In the genomic region with DNA sequence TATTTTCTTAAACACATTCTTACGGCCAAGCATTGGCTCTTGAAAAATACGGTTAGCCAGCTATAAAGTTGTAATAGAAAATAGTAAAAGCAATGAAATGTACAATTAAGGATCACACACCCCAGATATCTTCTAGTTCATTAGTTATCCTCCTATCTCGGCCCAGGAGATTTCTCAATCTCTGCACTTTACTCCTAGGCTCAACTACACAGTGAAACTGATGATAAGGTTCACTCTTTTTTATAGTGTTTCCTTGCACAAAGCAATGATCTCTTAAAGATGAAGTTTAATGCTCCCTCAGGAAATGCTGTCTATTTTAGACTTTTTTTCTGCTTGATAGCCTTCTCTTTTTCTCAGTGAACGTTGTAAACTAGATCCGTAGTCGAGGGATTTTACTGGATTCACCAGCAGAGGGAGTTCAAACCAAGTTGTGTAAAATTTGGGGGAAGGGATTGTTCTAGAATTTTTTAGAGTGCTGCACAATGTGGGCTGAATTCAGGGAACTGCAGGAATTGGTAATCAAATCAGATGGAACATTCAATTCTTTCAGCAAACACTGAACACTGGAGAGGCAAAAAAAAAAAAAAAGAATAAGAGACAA, we compare ENCODE assay signal across 9 cellular contexts.
A peak's percentile ranks its signal among the peaks of the same experiment; 100 is the strongest.
DNase-seq lines count a peak whose midpoint lies in the region; ATAC-seq, FAIRE-seq and TF ChIP-seq lines count a peak whose summit lies in the region.
"Had no signal": no experiment of that assay in that cellular context is flagged by ENCODE, and none has a peak within 500 bp of the region (broad histone marks: within the 10 kb centered on the region; RNA-seq: fewer than 3 reads in every experiment).

No MANE protein-coding gene starts in this region.

- no peaks in the 10 kb centered on the region for H4K20me1 ChIP-seq in IMR-90 (ENCODE audit: insufficient read depth, low read length)

- no peak overlapping the region for H2AK5ac ChIP-seq in IMR-90 (ENCODE audit: low read depth, low read length)

- H3K27me3 Mint-ChIP-seq in CD4-positive, alpha-beta T cell: no peaks in the 10 kb centered on the region

- no peak overlapping the region for H3K18ac ChIP-seq in IMR-90 (ENCODE audit: low read depth, low read length)

- no peaks in the 10 kb centered on the region for H3K4me1 ChIP-seq in IMR-90 (ENCODE audit: control insufficient read depth, insufficient read depth, low read length)
- no peaks in the 10 kb centered on the region for H3K4me1 ChIP-seq in adipocyte (ENCODE audit: control insufficient read depth, insufficient read depth, low read length)

- H2BK120ac ChIP-seq in IMR-90 (ENCODE audit: low read depth, low read length): no peak overlapping the region

- no peak overlapping the region for H3K56ac ChIP-seq in IMR-90 (ENCODE audit: extremely low read depth, insufficient read depth, low read length)

- H3K27me3 ChIP-seq in IMR-90 (ENCODE audit: control insufficient read depth, insufficient read depth, low read length): no peaks in the 10 kb centered on the region
- H3K27me3 ChIP-seq in adipocyte (replicated peaks; ENCODE audit: control insufficient read depth, insufficient read depth, low read length): no peaks in the 10 kb centered on the region
- H3K27me3 ChIP-seq in CD4-positive, alpha-beta T cell (ENCODE audit: control insufficient read depth, insufficient read depth, low read length): no peaks in the 10 kb centered on the region

- H3K9me3 ChIP-seq in IMR-90 (ENCODE audit: control insufficient read depth, insufficient read depth, low read length) (no peaks in the 10 kb centered on the region), adipocyte (ENCODE audit: control insufficient read depth, low read length) (no peaks in the 10 kb centered on the region)
- no peaks in the 10 kb centered on the region for H3K9me3 ChIP-seq in CD4-positive, alpha-beta T cell (ENCODE audit: control insufficient read depth, low read length)

- TF ChIP-seq POLR2A in IMR-90 (IDR thresholded peaks at IDR 0.05; ENCODE audit: low read depth, low read length) (no peak), H54 (IDR thresholded peaks at IDR 0.05; ENCODE audit: low read depth, low read length) (no peak), GM18505 (IDR thresholded peaks at IDR 0.05; ENCODE audit: borderline replicate concordance, extremely low read depth, insufficient read depth, insufficient read length) (no peak)

- H2BK15ac ChIP-seq in IMR-90 (ENCODE audit: low read depth, low read length): no peak overlapping the region

- in situ Hi-C loops in IMR-90 (cut with MboI; ENCODE audit: low sequenced_read_pairs): no loop called here

- dilution Hi-C loops in IMR-90 (cut with HindIII; ENCODE audit: low sequenced_read_pairs, unreplicated experiment): no loop called here

- no peaks in the 10 kb centered on the region for H3K79me1 ChIP-seq in IMR-90 (ENCODE audit: low read depth in 1 of 2, low read length in 2 of 2)

- H2AFZ ChIP-seq in IMR-90 (replicated peaks; ENCODE audit: low read length, poor library complexity): no peak overlapping the region

- TF ChIP-seq RAD21 in IMR-90 (IDR thresholded peaks at IDR 0.05; ENCODE audit: low read length): peak; percentile 26; the same call in 1 of the 2 replicates

- CTCF ChIA-PET in IMR-90 (lab: Yijun Ruan, JAX) (no interaction called here), HEK293T (lab: Yijun Ruan, JAX) (no interaction called here)
- CTCF ChIA-PET in CD4-positive, alpha-beta T cell (lab: Charles Lee): no interaction called here

- H3K4ac ChIP-seq in IMR-90 (ENCODE audit: low read depth, low read length): no peak overlapping the region

- no peak overlapping the region for H2BK5ac ChIP-seq in IMR-90 (ENCODE audit: low read depth, low read length, poor library complexity, severe bottlenecking)

- intact Hi-C loops in IMR-90 (cut with micrococcal nuclease): no loop called here
- intact Hi-C loops in CD4-positive, alpha-beta T cell (cut with DNase I, micrococcal nuclease): no loop called here

- no peak overlapping the region for H4K91ac ChIP-seq in IMR-90 (ENCODE audit: insufficient read depth, low read depth, low read length)

- no peak overlapping the region for H3K23ac ChIP-seq in IMR-90 (ENCODE audit: low read depth, low read length)

- no peak overlapping the region for H3K4me2 ChIP-seq in IMR-90 (ENCODE audit: low read depth, low read length)

- DNase-seq in COR-L47 (lab: John Stamatoyannopoulos, UW) (peak; percentile 45), IMR-90 (peak; percentile 4), adipocyte (ENCODE audit: low read depth) (peak; percentile 12), left lobe of liver (ENCODE audit: low spot score) (no peak), HEK293T (ENCODE audit: extremely low spot score) (no peak), H54 (ENCODE audit: insufficient read length, low spot score) (no peak)
- DNase-seq in CD4-positive, alpha-beta T cell: no peak
- DNase-seq: activated T-cell treated with anti-CD3 and anti-CD28 coated beads, Interleukin-2, amount 50 U/mL, for 48 hours had no signal

- H3K9ac ChIP-seq in IMR-90 (ENCODE audit: low read depth, low read length) (no peak overlapping the region), adipocyte (ENCODE audit: low read length) (no peak overlapping the region)

- H3K4me3 ChIP-seq in IMR-90 (ENCODE audit: insufficient read depth, low read depth, low read length) (no peak overlapping the region), adipocyte (ENCODE audit: low read length) (no peak overlapping the region)

- no peaks in the 10 kb centered on the region for H3K4me1 Mint-ChIP-seq in CD4-positive, alpha-beta T cell (ENCODE audit: low read depth)

- H3K36me3 Mint-ChIP-seq in CD4-positive, alpha-beta T cell (ENCODE audit: low read depth): no peaks in the 10 kb centered on the region

- no peak overlapping the region for H4K8ac ChIP-seq in IMR-90 (ENCODE audit: low read depth in 2 of 2, low read length in 2 of 2)

- TF ChIP-seq CTCF in IMR-90 (conservative IDR thresholded peaks at IDR 0.05; ENCODE audit: low read depth, low read length): peak; percentile 24; the same call in 1 of the 2 replicates
- no peak for TF ChIP-seq CTCF in CD4-positive, alpha-beta T cell (IDR thresholded peaks at IDR 0.05)

- no peak overlapping the region for H3K14ac ChIP-seq in IMR-90 (replicated peaks; ENCODE audit: low read depth, low read length)

- H2AK9ac ChIP-seq in IMR-90 (replicated peaks; ENCODE audit: low read depth, low read length, poor library complexity): no peak overlapping the region

- no peak overlapping the region for H2BK20ac ChIP-seq in IMR-90 (ENCODE audit: low read depth, low read length)

- no peak overlapping the region for H3K27ac ChIP-seq in IMR-90 (ENCODE audit: insufficient read depth, low read length)
- no peak overlapping the region for H3K27ac ChIP-seq in CD4-positive, alpha-beta T cell (ENCODE audit: low read depth, low read length)

- no peaks in the 10 kb centered on the region for H3K36me3 ChIP-seq in IMR-90 (ENCODE audit: control insufficient read depth, insufficient read depth, low read length)
- H3K36me3 ChIP-seq in adipocyte (ENCODE audit: control insufficient read depth, insufficient read depth, low read length, severe bottlenecking): no peaks in the 10 kb centered on the region

- H4K5ac ChIP-seq in IMR-90 (ENCODE audit: low read depth, low read length): no peak overlapping the region

- H3K9me3 Mint-ChIP-seq in CD4-positive, alpha-beta T cell: peaks cover 4% of the 10 kb centered on the region

- H3K4me3 Mint-ChIP-seq in CD4-positive, alpha-beta T cell: no peak overlapping the region

- FAIRE-seq in H54 (lab: Jason Lieb, UNC): no peak

- no peaks in the 10 kb centered on the region for H3K9me1 ChIP-seq in IMR-90 (ENCODE audit: insufficient read depth, low read length)

- POLR2A ChIA-PET in IMR-90 (lab: Charles Lee; ENCODE audit: unreplicated experiment): no interaction called here
- POLR2A ChIA-PET in HEK293T (lab: Yijun Ruan, JAX): no interaction called here
- POLR2A ChIA-PET in CD4-positive, alpha-beta T cell (lab: Charles Lee): no interaction called here

- ATAC-seq in IMR-90 (ENCODE audit: low read depth): no peak
- ATAC-seq in left lobe of liver: peak; percentile 93
- no peak for ATAC-seq in CD4-positive, alpha-beta T cell (ENCODE audit: poor library complexity)
- ATAC-seq in GM18505 (IDR thresholded peaks at IDR 0.05; ENCODE audit: unreplicated experiment): no peak

- no TSS peak for BruUV-seq in IMR-90 (replicated peaks; lab: Mats Ljungman, UMichigan)

- WGBS in IMR-90 (ENCODE audit: extremely low coverage in 2 of 2, insufficient read length in 1 of 2), 2 experiments: no CpG with 5 or more reads among the region's 6 CpGs

- no peak overlapping the region for H3K27ac Mint-ChIP-seq in CD4-positive, alpha-beta T cell

TF ChIP-seq in IMR-90, 13 proteins besides CTCF, POLR2A, EP300 and RAD21:
- TF ChIP-seq CHD1 (IDR thresholded peaks at IDR 0.05; ENCODE audit: low read depth, low read length) (no peak), CEBPB (IDR thresholded peaks at IDR 0.05; ENCODE audit: low read depth, low read length) (no peak), MXI1 (IDR thresholded peaks at IDR 0.05; ENCODE audit: borderline replicate concordance, low read depth, low read length) (no peak), MAFK (IDR thresholded peaks at IDR 0.05; ENCODE audit: low read depth, low read length) (no peak), MAZ (IDR thresholded peaks at IDR 0.05; ENCODE audit: borderline replicate concordance, low read depth, low read length) (no peak)

TF ChIP-seq in HEK293T, 16 proteins besides CTCF, POLR2A, EP300 and RAD21:
- TF ChIP-seq BHLHE40 (IDR thresholded peaks at IDR 0.05; ENCODE audit: borderline replicate concordance): no peak

Comparison
In these comparisons a context has a peak if more than half of its experiments do, and no peak if none do; other contexts are left out.
1. DNase-seq: peak in COR-L47 (single experiment), IMR-90 (single experiment) and adipocyte (single experiment); none in left lobe of liver (single experiment), HEK293T (single experiment), H54 (single experiment) and CD4-positive, alpha-beta T cell (0 of 10).